Comparison of ENCODE assay signal across 17 cellular contexts in the genomic region with DNA sequence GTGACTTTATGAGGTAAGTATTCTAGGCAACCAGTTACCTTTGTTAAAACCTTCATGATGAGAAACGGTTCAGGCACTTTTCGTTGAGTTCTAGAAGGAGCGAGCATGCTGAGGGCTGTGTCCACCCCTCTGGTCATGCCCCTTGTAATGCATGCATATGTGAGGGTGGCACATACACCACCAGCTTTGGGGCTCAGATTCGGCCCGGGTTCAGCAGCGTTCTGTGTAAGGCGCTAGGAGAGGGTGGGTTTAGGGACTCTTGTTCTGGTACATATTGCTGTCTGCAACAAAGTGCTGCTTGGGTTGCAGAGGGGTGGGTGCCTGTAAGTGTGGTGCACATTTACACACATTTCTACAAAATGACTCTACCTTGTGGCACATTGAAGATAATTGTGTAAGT. TPM values are rescaled to one million over a fixed set of nuclear protein-coding genes. Genes with fewer than 3 reads are reported as not detected.
DNase-seq lines count a peak whose midpoint lies in the region; ATAC-seq and TF ChIP-seq lines count a peak whose summit lies in the region.
"Had no signal": no experiment of that assay in that cellular context is flagged by ENCODE, and none has a peak within 500 bp of the region (broad histone marks: within the 10 kb centered on the region; RNA-seq: fewer than 3 reads in every experiment).

No MANE protein-coding gene starts in this region.

- H3K4me1 ChIP-seq in naive thymus-derived CD4-positive, alpha-beta T cell (ENCODE audit: control insufficient read depth in 2 of 2, insufficient read depth in 2 of 2, low read length in 2 of 2) = peaks cover 15 to 20% of the 10 kb centered on the region in 2 donors

- H3K27me3 Mint-ChIP-seq in activated CD8-positive, alpha-beta T cell treated with anti-CD3 and anti-CD28 coated beads for 36 hours = no peaks in the 10 kb centered on the region
- H3K27me3 Mint-ChIP-seq in activated CD8-positive, alpha-beta T cell treated with anti-CD3 and anti-CD28 coated beads, Interleukin-2, amount 10 ng/mL, durations not matched to agents 7 days and 5 days (ENCODE audit: low read depth) = no peaks in the 10 kb centered on the region
- no peaks in the 10 kb centered on the region for H3K27me3 Mint-ChIP-seq in WTC11 (ENCODE audit: low read depth)
- no peaks in the 10 kb centered on the region for H3K27me3 Mint-ChIP-seq in naive thymus-derived CD4-positive, alpha-beta T cell
- no peaks in the 10 kb centered on the region for H3K27me3 Mint-ChIP-seq in type B pancreatic cell
- no peaks in the 10 kb centered on the region for H3K27me3 Mint-ChIP-seq in effector memory CD8-positive, alpha-beta T cell
- H3K27me3 Mint-ChIP-seq: CD4-positive, CD25-positive, alpha-beta regulatory T cell; IgD-negative memory B cell had no signal

- TF ChIP-seq CTCF in activated CD8-positive, alpha-beta T cell treated with anti-CD3 and anti-CD28 coated beads for 36 hours (IDR thresholded peaks at IDR 0.05) = no peak
- TF ChIP-seq CTCF in WTC11 (IDR thresholded peaks at IDR 0.05) = no peak
- TF ChIP-seq CTCF in type B pancreatic cell (conservative IDR thresholded peaks at IDR 0.05) = no peak

- ATAC-seq in activated CD8-positive, alpha-beta T cell treated with anti-CD3 and anti-CD28 coated beads for 36 hours = no peak
- no peak for ATAC-seq in activated CD8-positive, alpha-beta T cell treated with anti-CD3 and anti-CD28 coated beads, Interleukin-2, amount 10 ng/mL, durations not matched to agents 7 days and 5 days
- ATAC-seq in WTC11 = no peak
- ATAC-seq in naive thymus-derived CD4-positive, alpha-beta T cell = no peak
- no peak for ATAC-seq in GM18868 (IDR thresholded peaks at IDR 0.05; ENCODE audit: unreplicated experiment)
- ATAC-seq in effector memory CD8-positive, alpha-beta T cell (replicated peaks) = no peak

- no peaks in the 10 kb centered on the region for H3K9me3 ChIP-seq in naive thymus-derived CD4-positive, alpha-beta T cell (ENCODE audit: control insufficient read depth in 2 of 3, low read length in 3 of 3)
- H3K9me3 ChIP-seq: BLaER1 had no signal

- CTCF ChIA-PET in activated CD8-positive, alpha-beta T cell treated with anti-CD3 and anti-CD28 coated beads for 36 hours (lab: Charles Lee) = no interaction called here
- CTCF ChIA-PET in activated CD8-positive, alpha-beta T cell treated with anti-CD3 and anti-CD28 coated beads, Interleukin-2, amount 10 ng/mL, durations not matched to agents 7 days and 5 days (lab: Charles Lee) = no interaction called here
- CTCF ChIA-PET in WTC11 (lab: Charles Lee) = no interaction called here
- CTCF ChIA-PET in naive thymus-derived CD4-positive, alpha-beta T cell (lab: Charles Lee) = no interaction called here

- POLR2A ChIA-PET in activated CD8-positive, alpha-beta T cell treated with anti-CD3 and anti-CD28 coated beads for 36 hours (lab: Charles Lee) = no interaction called here
- POLR2A ChIA-PET in activated CD8-positive, alpha-beta T cell treated with anti-CD3 and anti-CD28 coated beads, Interleukin-2, amount 10 ng/mL, durations not matched to agents 7 days and 5 days (lab: Charles Lee) = no interaction called here
- POLR2A ChIA-PET in WTC11 (lab: Charles Lee) = no interaction called here
- POLR2A ChIA-PET in naive thymus-derived CD4-positive, alpha-beta T cell (lab: Charles Lee) = no interaction called here

- peaks cover 32% of the 10 kb centered on the region for H3K4me1 Mint-ChIP-seq in activated CD8-positive, alpha-beta T cell treated with anti-CD3 and anti-CD28 coated beads for 36 hours (ENCODE audit: low read depth)
- peaks cover 28% of the 10 kb centered on the region for H3K4me1 Mint-ChIP-seq in activated CD8-positive, alpha-beta T cell treated with anti-CD3 and anti-CD28 coated beads, Interleukin-2, amount 10 ng/mL, durations not matched to agents 7 days and 5 days (ENCODE audit: low read depth)
- H3K4me1 Mint-ChIP-seq in WTC11 (no peaks in the 10 kb centered on the region), type B pancreatic cell (ENCODE audit: unreplicated experiment) (peaks cover 5% of the 10 kb centered on the region)
- H3K4me1 Mint-ChIP-seq in naive thymus-derived CD4-positive, alpha-beta T cell = peaks cover 10 to 29% (median 22%) of the 10 kb centered on the region in 7 donors
- peaks cover 24 to 26% of the 10 kb centered on the region in 2 donors for H3K4me1 Mint-ChIP-seq in effector memory CD8-positive, alpha-beta T cell (ENCODE audit: low read depth in 2 of 2)

- peaks cover 46% of the 10 kb centered on the region for H3K36me3 Mint-ChIP-seq in activated CD8-positive, alpha-beta T cell treated with anti-CD3 and anti-CD28 coated beads for 36 hours (ENCODE audit: low read depth)
- peaks cover 71% of the 10 kb centered on the region for H3K36me3 Mint-ChIP-seq in activated CD8-positive, alpha-beta T cell treated with anti-CD3 and anti-CD28 coated beads, Interleukin-2, amount 10 ng/mL, durations not matched to agents 7 days and 5 days (ENCODE audit: low read depth)
- H3K36me3 Mint-ChIP-seq in WTC11 (peaks cover 58% of the 10 kb centered on the region), type B pancreatic cell (peaks cover 19% of the 10 kb centered on the region)
- peaks cover 6 to 50% (median 18%) of the 10 kb centered on the region in 5 donors for H3K36me3 Mint-ChIP-seq in naive thymus-derived CD4-positive, alpha-beta T cell
- peaks cover 55% of the 10 kb centered on the region for H3K36me3 Mint-ChIP-seq in effector memory CD8-positive, alpha-beta T cell (ENCODE audit: insufficient read depth)

- intact Hi-C loops in activated CD8-positive, alpha-beta T cell treated with anti-CD3 and anti-CD28 coated beads for 36 hours (cut with micrococcal nuclease) = no loop called here
- intact Hi-C loops in naive thymus-derived CD4-positive, alpha-beta T cell (cut with micrococcal nuclease) = no loop called here

- no peak overlapping the region for H3K4me3 ChIP-seq in naive thymus-derived CD4-positive, alpha-beta T cell (ENCODE audit: low read length)
- H3K4me3 ChIP-seq: BLaER1 had no signal

- H3K4me3 Mint-ChIP-seq in activated CD8-positive, alpha-beta T cell treated with anti-CD3 and anti-CD28 coated beads for 36 hours = no peak overlapping the region
- no peak overlapping the region for H3K4me3 Mint-ChIP-seq in activated CD8-positive, alpha-beta T cell treated with anti-CD3 and anti-CD28 coated beads, Interleukin-2, amount 10 ng/mL, durations not matched to agents 7 days and 5 days
- H3K4me3 Mint-ChIP-seq in WTC11 (no peak overlapping the region), type B pancreatic cell (no peak overlapping the region)
- H3K4me3 Mint-ChIP-seq in naive thymus-derived CD4-positive, alpha-beta T cell = peak overlapping the region in 1 of 10 donors; percentile 16
- no peak overlapping the region for H3K4me3 Mint-ChIP-seq in effector memory CD8-positive, alpha-beta T cell
- H3K4me3 Mint-ChIP-seq: HFFc6, IgD-negative memory B cell had no signal

- H3K27ac ChIP-seq in naive thymus-derived CD4-positive, alpha-beta T cell (ENCODE audit: low read depth, low read length) = no peak overlapping the region
- H3K27ac ChIP-seq: BLaER1 had no signal

- H3K9me3 Mint-ChIP-seq in activated CD8-positive, alpha-beta T cell treated with anti-CD3 and anti-CD28 coated beads for 36 hours = no peaks in the 10 kb centered on the region
- no peaks in the 10 kb centered on the region for H3K9me3 Mint-ChIP-seq in activated CD8-positive, alpha-beta T cell treated with anti-CD3 and anti-CD28 coated beads, Interleukin-2, amount 10 ng/mL, durations not matched to agents 7 days and 5 days (ENCODE audit: insufficient read depth)
- H3K9me3 Mint-ChIP-seq in WTC11 (no peaks in the 10 kb centered on the region), type B pancreatic cell (no peaks in the 10 kb centered on the region)
- H3K9me3 Mint-ChIP-seq in naive thymus-derived CD4-positive, alpha-beta T cell = no peaks in the 10 kb centered on the region
- H3K9me3 Mint-ChIP-seq in effector memory CD8-positive, alpha-beta T cell = no peaks in the 10 kb centered on the region
- H3K9me3 Mint-ChIP-seq: CD4-positive, CD25-positive, alpha-beta regulatory T cell; HFFc6; IgD-negative memory B cell had no signal

- peak overlapping the region; percentile 46 for H3K27ac Mint-ChIP-seq in activated CD8-positive, alpha-beta T cell treated with anti-CD3 and anti-CD28 coated beads for 36 hours
- no peak overlapping the region for H3K27ac Mint-ChIP-seq in activated CD8-positive, alpha-beta T cell treated with anti-CD3 and anti-CD28 coated beads, Interleukin-2, amount 10 ng/mL, durations not matched to agents 7 days and 5 days
- H3K27ac Mint-ChIP-seq in WTC11 (peak overlapping the region; percentile 32; the same call in 1 of the 2 replicates), type B pancreatic cell (no peak overlapping the region)
- H3K27ac Mint-ChIP-seq in naive thymus-derived CD4-positive, alpha-beta T cell = peak overlapping the region in 5 of 9 donors; percentile 8 to 81 (median 52)
- peak overlapping the region in 1 of 2 donors; percentile 10 for H3K27ac Mint-ChIP-seq in effector memory CD8-positive, alpha-beta T cell
- H3K27ac Mint-ChIP-seq: HFFc6 had no signal

- peaks cover 13 to 81% (median 24%) of the 10 kb centered on the region in 3 experiments for H3K36me3 ChIP-seq in naive thymus-derived CD4-positive, alpha-beta T cell (ENCODE audit: control insufficient read depth in 2 of 3, insufficient read depth in 3 of 3, low read length in 3 of 3)

- no peaks in the 10 kb centered on the region for H3K27me3 ChIP-seq in naive thymus-derived CD4-positive, alpha-beta T cell (ENCODE audit: control insufficient read depth in 2 of 2, insufficient read depth in 2 of 2, low read length in 2 of 2)
- H3K27me3 ChIP-seq: BLaER1 had no signal

- no peak for DNase-seq in activated CD8-positive, alpha-beta T cell treated with anti-CD3 and anti-CD28 coated beads for 36 hours
- no peak for DNase-seq in activated CD8-positive, alpha-beta T cell treated with anti-CD3 and anti-CD28 coated beads, Interleukin-2, amount 10 ng/mL, durations not matched to agents 7 days and 5 days
- DNase-seq in WTC11 (ENCODE audit: low spot score) = no peak
- DNase-seq in naive thymus-derived CD4-positive, alpha-beta T cell = no peak
- no peak for DNase-seq in type B pancreatic cell (ENCODE audit: extremely low spot score, unreplicated experiment)
- no peak for DNase-seq in NCI-H69 (lab: John Stamatoyannopoulos, UW)
- no peak for DNase-seq in effector memory CD8-positive, alpha-beta T cell
- DNase-seq: 8988T; AML-193; CD4-positive, CD25-positive, alpha-beta regulatory T cell; DND-41; GDM1; HCEC 1CT; HFFc6 had no signal

RNA-seq across cellular contexts. Expression of a gene that starts 54.5 kb away (rescaled TPM):
- total RNA-seq in activated CD8-positive, alpha-beta T cell treated with anti-CD3 and anti-CD28 coated beads for 36 hours = 10 to 100 TPM; 76.8 to 77.3 TPM
- 10 to 100 TPM; 47.6 to 52.3 TPM for total RNA-seq in activated CD8-positive, alpha-beta T cell treated with anti-CD3 and anti-CD28 coated beads, Interleukin-2, amount 10 ng/mL, durations not matched to agents 7 days and 5 days
- total RNA-seq in WTC11 (2021) (33.9 to 39.1 TPM (median 35.7 TPM) in 3 replicates), type B pancreatic cell (ENCODE audit: low replicate concordance) (32.4 and 33.8 TPM in 2 replicates)
- 10 to 100 TPM; 23.1 to 59.8 (median 43.9) TPM for total RNA-seq in naive thymus-derived CD4-positive, alpha-beta T cell
- polyA plus RNA-seq in naive thymus-derived CD4-positive, alpha-beta T cell = 10 to 100 TPM; 12.6 to 33.7 TPM

RNA-seq across cellular contexts. Expression of a gene that starts 54.7 kb away (rescaled TPM):
- total RNA-seq in activated CD8-positive, alpha-beta T cell treated with anti-CD3 and anti-CD28 coated beads for 36 hours = 1 to 10 TPM; 2.8 to 3.0 TPM
- 1 to 10 TPM; 2.2 to 2.6 TPM for total RNA-seq in activated CD8-positive, alpha-beta T cell treated with anti-CD3 and anti-CD28 coated beads, Interleukin-2, amount 10 ng/mL, durations not matched to agents 7 days and 5 days
- total RNA-seq in WTC11 (2021) (1.4 to 3.5 TPM (median 1.6 TPM) in 3 replicates), type B pancreatic cell (ENCODE audit: low replicate concordance) (8.9 and 9.3 TPM in 2 replicates)
- total RNA-seq in naive thymus-derived CD4-positive, alpha-beta T cell = 1 to 10 TPM; 1.7 to 4.0 (median 2.8) TPM
- polyA plus RNA-seq in naive thymus-derived CD4-positive, alpha-beta T cell = 1 to 10 TPM; 1.7 to 2.1 TPM

Comparison
In these comparisons a context has a peak if more than half of its experiments do, and no peak if none do; other contexts are left out.
1. H3K27ac Mint-ChIP-seq: peak in activated CD8-positive, alpha-beta T cell treated with anti-CD3 and anti-CD28 coated beads for 36 hours (single experiment), WTC11 (single experiment) and naive thymus-derived CD4-positive, alpha-beta T cell (5 of 9); none in activated CD8-positive, alpha-beta T cell treated with anti-CD3 and anti-CD28 coated beads, Interleukin-2, amount 10 ng/mL, durations not matched to agents 7 days and 5 days (single experiment) and type B pancreatic cell (single experiment).